20 cellular contexts compared by ENCODE assay signal in the genomic region with DNA sequence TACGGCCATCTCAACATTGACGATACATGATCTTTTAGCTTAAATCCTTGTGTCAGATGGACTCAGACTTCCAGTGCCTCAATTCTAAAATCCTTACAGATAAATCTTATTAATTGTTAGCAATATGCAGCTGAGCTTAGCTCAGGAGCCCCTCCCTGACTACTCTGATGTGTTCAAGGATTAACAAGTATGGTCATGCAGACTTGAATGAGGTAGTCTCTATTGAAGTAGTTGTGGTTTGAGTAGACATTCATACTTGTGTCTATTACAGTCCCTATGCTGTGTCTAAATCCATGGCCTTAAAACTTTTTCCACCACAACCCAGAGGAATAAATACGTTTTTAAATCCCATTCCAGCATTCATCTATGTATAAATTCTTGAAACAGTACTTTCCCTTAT.
"Had no signal": no experiment of that assay in that cellular context is flagged by ENCODE, and none has a peak within 500 bp of the region (broad histone marks: within the 10 kb centered on the region; RNA-seq: fewer than 3 reads in every experiment).

No MANE protein-coding gene starts in this region.

- H3K27me3 Mint-ChIP-seq: activated CD4-positive, alpha-beta T cell treated with anti-CD3 and anti-CD28 coated beads for 36 hours; central memory CD8-positive, alpha-beta T cell; stimulated activated naive B cell treated with anti-CD40 and anti-IgM and Interleukin-4, amounts not matched to agents 10 μg/mL and 1 μg/mL and 100 μg/mL, for 72 hours had no signal

- H3K4me3 ChIP-seq: gastrocnemius medialis, heart left ventricle, lung, prostate gland, skin epidermis, thyroid gland had no signal

- H3K27ac ChIP-seq: gastrocnemius medialis, heart left ventricle, prostate gland, skin epidermis, thyroid gland had no signal

- H3K4me1 Mint-ChIP-seq: activated CD4-positive, alpha-beta memory T cell treated with anti-CD3 and anti-CD28 coated beads, Interleukin-2, amount 10 ng/mL, durations not matched to agents 7 days and 5 days; activated CD4-positive, alpha-beta T cell treated with anti-CD3 and anti-CD28 coated beads for 36 hours; central memory CD8-positive, alpha-beta T cell; neural crest cell; stimulated activated naive B cell treated with anti-CD40 and anti-IgM and Interleukin-4, amounts not matched to agents 10 μg/mL and 1 μg/mL and 100 μg/mL, for 72 hours had no signal

- H3K9me3 ChIP-seq: gastrocnemius medialis, heart left ventricle, prostate gland, thyroid gland had no signal

- H3K36me3 ChIP-seq: gastrocnemius medialis, heart left ventricle, prostate gland, thyroid gland had no signal

- DNase-seq: activated CD4-positive, alpha-beta memory T cell treated with anti-CD3 and anti-CD28 coated beads, Interleukin-2, amount 10 ng/mL, durations not matched to agents 7 days and 5 days; activated CD4-positive, alpha-beta T cell treated with anti-CD3 and anti-CD28 coated beads for 36 hours; activated gamma-delta T cell; activated T-cell treated with anti-CD3 and anti-CD28 coated beads, Interleukin-2, amount 50 U/mL, for 4 hours; cortex of kidney; effector CD8-positive, alpha-beta T cell; gastrocnemius medialis; heart left ventricle; right cardiac atrium; stimulated activated CD4-positive, alpha-beta T cell treated with anti-CD3 and anti-CD28 coated beads, Interleukin-15, amount 100 ng/mL, for 24 hours; stimulated activated CD4-positive, alpha-beta T cell treated with anti-CD3 and anti-CD28 coated beads, Interleukin-4, amount 100 ng/mL, for 1 hour; stimulated activated naive B cell treated with anti-CD40 and anti-IgM and Interleukin-4, amounts not matched to agents 10 μg/mL and 1 μg/mL and 100 μg/mL, for 72 hours; T-helper 9 cell; thyroid gland had no signal

- H3K27me3 ChIP-seq: gastrocnemius medialis, heart left ventricle, thyroid gland had no signal

- H3K36me3 Mint-ChIP-seq: activated naive CD4-positive, alpha-beta T cell treated with anti-CD3 and anti-CD28 coated beads, Interleukin-2, amount 50 U/mL, for 72 hours; stimulated activated naive B cell treated with anti-CD40 and anti-IgM and Interleukin-4, amounts not matched to agents 10 μg/mL and 1 μg/mL and 100 μg/mL, for 72 hours had no signal

- H3K27ac Mint-ChIP-seq: activated CD4-positive, alpha-beta memory T cell treated with anti-CD3 and anti-CD28 coated beads, Interleukin-2, amount 10 ng/mL, durations not matched to agents 7 days and 5 days; activated CD4-positive, alpha-beta T cell treated with anti-CD3 and anti-CD28 coated beads for 36 hours; activated naive CD4-positive, alpha-beta T cell treated with anti-CD3 and anti-CD28 coated beads, Interleukin-2, amount 50 U/mL, for 72 hours; stimulated activated naive B cell treated with anti-CD40 and anti-IgM and Interleukin-4, amounts not matched to agents 10 μg/mL and 1 μg/mL and 100 μg/mL, for 72 hours had no signal

- H3K4me1 ChIP-seq: gastrocnemius medialis, heart left ventricle, prostate gland, thyroid gland had no signal

- H3K4me3 Mint-ChIP-seq: activated CD4-positive, alpha-beta memory T cell treated with anti-CD3 and anti-CD28 coated beads, Interleukin-2, amount 10 ng/mL, durations not matched to agents 7 days and 5 days; activated CD4-positive, alpha-beta T cell treated with anti-CD3 and anti-CD28 coated beads for 36 hours; activated T-cell treated with anti-CD3 and anti-CD28 coated beads, Interleukin-2, amount 50 U/mL, for 4 hours; central memory CD8-positive, alpha-beta T cell; neural crest cell; stimulated activated naive B cell treated with anti-CD40 and anti-IgM and Interleukin-4, amounts not matched to agents 10 μg/mL and 1 μg/mL and 100 μg/mL, for 72 hours had no signal

- H3K9me3 Mint-ChIP-seq: activated CD4-positive, alpha-beta memory T cell treated with anti-CD3 and anti-CD28 coated beads, Interleukin-2, amount 10 ng/mL, durations not matched to agents 7 days and 5 days; activated naive CD4-positive, alpha-beta T cell treated with anti-CD3 and anti-CD28 coated beads, Interleukin-2, amount 50 U/mL, for 72 hours; activated T-cell treated with anti-CD3 and anti-CD28 coated beads, Interleukin-2, amount 50 U/mL, for 4 hours; central memory CD8-positive, alpha-beta T cell; neural crest cell; stimulated activated naive B cell treated with anti-CD40 and anti-IgM and Interleukin-4, amounts not matched to agents 10 μg/mL and 1 μg/mL and 100 μg/mL, for 72 hours had no signal
